Comparison of ENCODE assay signal across 8 cellular contexts in the genomic region with DNA sequence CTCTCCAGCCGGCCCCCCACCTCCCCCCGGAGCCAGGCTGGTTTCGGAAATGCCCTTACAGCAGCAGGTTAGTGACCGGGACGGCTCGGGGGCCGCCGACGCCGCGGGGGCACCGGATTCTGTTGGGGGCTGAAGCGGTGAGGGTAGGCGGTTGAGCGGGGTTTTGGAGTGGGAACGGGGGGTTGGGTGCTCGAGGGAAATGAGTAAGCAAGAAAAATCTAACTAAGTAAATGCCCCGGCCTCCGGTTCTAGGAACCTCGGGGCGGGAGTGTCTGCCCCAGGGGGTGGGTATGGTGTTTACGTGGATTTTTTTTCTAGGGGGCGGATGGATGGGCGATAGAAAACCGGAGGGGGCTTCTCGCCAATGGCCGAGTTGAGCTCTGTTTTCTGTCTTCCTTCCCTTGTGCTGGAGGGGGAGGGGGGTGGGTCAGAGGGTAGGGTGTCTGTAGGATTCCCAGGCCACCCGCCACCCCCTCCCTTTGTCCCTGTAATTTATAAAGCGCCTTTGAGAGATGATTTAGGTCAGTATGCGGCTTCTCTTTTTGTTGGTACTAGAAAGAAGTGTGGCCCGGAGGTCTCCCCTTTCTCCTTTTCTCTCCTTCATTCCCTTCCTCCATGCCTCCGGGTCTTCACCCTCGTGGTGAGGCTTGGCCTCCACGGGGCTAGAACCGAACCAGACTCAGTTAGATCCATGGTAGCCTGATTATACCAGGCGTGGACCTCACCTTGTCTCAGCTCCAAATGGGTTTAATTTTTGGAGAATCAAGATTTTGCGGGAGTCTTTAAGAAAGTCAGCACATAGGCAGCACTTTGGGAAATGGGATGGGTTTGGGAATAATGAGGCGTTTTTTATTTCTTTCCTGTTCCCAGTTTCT. TPM values are rescaled to one million over a fixed set of nuclear protein-coding genes. Genes with fewer than 3 reads are reported as not detected.
DNase-seq lines count a peak whose midpoint lies in the region; ATAC-seq, FAIRE-seq and TF ChIP-seq lines count a peak whose summit lies in the region.

No MANE protein-coding gene starts in this region.

- CTCF ChIA-PET in H1 (lab: Charles Lee; ENCODE audit: partially characterized antibody) = interaction anchor here (0.6 to 2.8 kb wide), 15 partner anchors 11 to 126 kb away, joined by 3 to 13 read pairs (median 4); no protein-coding TSS in a partner anchor

- FAIRE-seq in H1 (lab: Jason Lieb, UNC) = no peak
- no peak for FAIRE-seq in GM12891 (lab: Jason Lieb, UNC)

- no peak for TF ChIP-seq EP300 in H1 (IDR thresholded peaks at IDR 0.05; ENCODE audit: borderline replicate concordance in 1 of 2, low read depth in 2 of 2, low read length in 2 of 2)

- POLR2A ChIA-PET in H1 (lab: Charles Lee; ENCODE audit: partially characterized antibody) = interaction anchor here (0.6 to 3.7 kb wide), 37 partner anchors 9 to 473 kb away, joined by 3 to 39 read pairs (median 4); partner anchors contain the start of gene CDKAL1

- peak overlapping the region; percentile 82 to 100 (median 94) for H3K9ac ChIP-seq in H1 (replicated peaks in 1 of 4; ENCODE audit: extremely low read depth in 1 of 4, low read depth in 3 of 4, low read length in 3 of 4)

- H3K4me1 Mint-ChIP-seq in naive B cell = peaks cover 22 to 33% (median 23%) of the 10 kb centered on the region in 3 donors
- H3K4me1 Mint-ChIP-seq in stimulated activated naive CD8-positive, alpha-beta T cell treated with anti-CD3 and anti-CD28 coated beads, Interleukin-15, Interleukin-2, amounts not matched to agents 100 ng/mL and 50 ng/mL, for 24 hours (ENCODE audit: low read depth) = peaks cover 63% of the 10 kb centered on the region

- H4K5ac ChIP-seq in H1 (ENCODE audit: insufficient read length, low read depth, low read length) = peak overlapping the region; percentile 68

- peak overlapping the region; percentile 79; the same call in 1 of the 2 replicates for H2AK5ac ChIP-seq in H1 (ENCODE audit: low read depth, low read length)

- H3K23ac ChIP-seq in H1 (ENCODE audit: insufficient read length) = no peak overlapping the region

- ATAC-seq in HG02884 (IDR thresholded peaks at IDR 0.05; ENCODE audit: unreplicated experiment) (peak; percentile 1), naive B cell (ENCODE audit: low read depth in 2 of 2) (peak; percentile 3 to 4)

- H3K79me2 ChIP-seq in H1 (ENCODE audit: control insufficient read depth in 1 of 2, insufficient read depth in 2 of 2, low read length in 2 of 2) = peaks cover 25 to 56% of the 10 kb centered on the region in 2 experiments

- H3K4me1 ChIP-seq in H1 (replicated peaks in 1 of 4; ENCODE audit: control insufficient read depth in 3 of 4, insufficient read depth in 4 of 4, low read length in 3 of 4) = peaks cover 2 to 5% (median 4%) of the 10 kb centered on the region in 4 experiments; a peak in 4 of 7 replicates

- DNase-seq in DMS79 treated with DMSO at 0.1 percent for 48 hours (lab: John Stamatoyannopoulos, UW) (peak; percentile 36), NCI-H526 (lab: John Stamatoyannopoulos, UW) (peak; percentile 79 to 83), H1 (ENCODE audit: low read depth in 1 of 2, low spot score in 2 of 2) (peak in 1 of 2 experiments; percentile 72), naive B cell (no peak), GM12891 (ENCODE audit: insufficient read length, low spot score) (no peak)
- DNase-seq in activated CD8-positive, alpha-beta memory T cell treated with anti-CD3 and anti-CD28 coated beads for 24 hours = peak; percentile 93

- TF ChIP-seq RAD21 in H1 (IDR thresholded peaks at IDR 0.05 in 1 of 2, conservative IDR thresholded peaks at IDR 0.05 in 1 of 2; ENCODE audit: low read depth in 2 of 2, low read length in 2 of 2) = no peak

- no peaks in the 10 kb centered on the region for H3K27me3 Mint-ChIP-seq in naive B cell
- no peaks in the 10 kb centered on the region for H3K27me3 Mint-ChIP-seq in stimulated activated naive CD8-positive, alpha-beta T cell treated with anti-CD3 and anti-CD28 coated beads, Interleukin-15, Interleukin-2, amounts not matched to agents 100 ng/mL and 50 ng/mL, for 24 hours

- peak overlapping the region; percentile 81 for H3K18ac ChIP-seq in H1 (ENCODE audit: extremely low read depth, low read length)

- no peak for TF ChIP-seq CTCF in H1 (IDR thresholded peaks at IDR 0.05; ENCODE audit: control extremely low read depth in 1 of 3, insufficient read depth in 1 of 3, low read depth in 1 of 3, low read length in 3 of 3)

- peak overlapping the region; percentile 62 to 88 (median 86) for H3K4me3 ChIP-seq in H1 (ENCODE audit: extremely low read depth in 1 of 4, insufficient read depth in 2 of 4, low read depth in 3 of 4, low read length in 4 of 4)

- no peak overlapping the region for H2BK20ac ChIP-seq in H1 (ENCODE audit: low read length)

- H3K27ac Mint-ChIP-seq in naive B cell = peak overlapping the region; percentile 86 to 99 (median 96)
- peak overlapping the region; percentile 93 for H3K27ac Mint-ChIP-seq in stimulated activated naive CD8-positive, alpha-beta T cell treated with anti-CD3 and anti-CD28 coated beads, Interleukin-15, Interleukin-2, amounts not matched to agents 100 ng/mL and 50 ng/mL, for 24 hours

- no peak overlapping the region for H3K14ac ChIP-seq in H1 (ENCODE audit: insufficient read length)

- peak overlapping the region; percentile 67 for H4K91ac ChIP-seq in H1 (replicated peaks; ENCODE audit: insufficient read length, low read length)

- peak; percentile 66 to 69 for TF ChIP-seq POLR2A in H1 (IDR thresholded peaks at IDR 0.05; ENCODE audit: control extremely low read depth in 1 of 2, low read depth in 2 of 2, low read length in 2 of 2)
- no peak for TF ChIP-seq POLR2A in GM12891 (IDR thresholded peaks at IDR 0.05; ENCODE audit: low read depth, low read length)

- H3K4me3 Mint-ChIP-seq in naive B cell = peak overlapping the region; percentile 93 to 98 (median 96)
- H3K4me3 Mint-ChIP-seq in stimulated activated naive CD8-positive, alpha-beta T cell treated with anti-CD3 and anti-CD28 coated beads, Interleukin-15, Interleukin-2, amounts not matched to agents 100 ng/mL and 50 ng/mL, for 24 hours = peak overlapping the region; percentile 97

- H4K20me1 ChIP-seq in H1 (replicated peaks in 1 of 2; ENCODE audit: control insufficient read depth in 1 of 2, insufficient read depth in 2 of 2, low read length in 2 of 2) = peaks cover 14 to 19% of the 10 kb centered on the region in 2 experiments

- no peaks in the 10 kb centered on the region; a peak in 1 of 7 replicates for H3K27me3 ChIP-seq in H1 (replicated peaks in 1 of 4; ENCODE audit: control insufficient read depth in 3 of 4, extremely low read depth in 1 of 4, insufficient read depth in 3 of 4, low read length in 3 of 4)

- peak overlapping the region; percentile 90; the same call in 1 of the 2 replicates for H4K8ac ChIP-seq in H1 (ENCODE audit: extremely low read depth, insufficient read depth, low read length)

- peaks cover 4 to 21% (median 10%) of the 10 kb centered on the region in 4 experiments; a peak in 5 of 8 replicates for H3K36me3 ChIP-seq in H1 (ENCODE audit: control insufficient read depth in 2 of 4, insufficient read depth in 4 of 4, low read length in 3 of 4)

- 1% methylated on average over 13 of the region's 38 CpGs; no CpG with 5 or more reads in 1 of the 2 experiments for WGBS in H1 (ENCODE audit: extremely low coverage in 1 of 2, insufficient coverage in 1 of 2, insufficient read length in 1 of 2, insufficient replicate concordance in 2 of 2, low coverage in 1 of 2, low lambda C conversion rate in 2 of 2, missing lambda C conversion rate in 1 of 2), 2 experiments

- peak overlapping the region; percentile 69 for H3K4ac ChIP-seq in H1 (replicated peaks; ENCODE audit: insufficient read length, low read depth, low read length)

- H2BK120ac ChIP-seq in H1 (replicated peaks; ENCODE audit: low read depth, low read length) = no peak overlapping the region

- H2BK15ac ChIP-seq in H1 (ENCODE audit: low read length) = no peak overlapping the region

- peak overlapping the region; percentile 91 for H2BK12ac ChIP-seq in H1 (ENCODE audit: low read depth, low read length)

- no peak overlapping the region for H2AFZ ChIP-seq in H1 (ENCODE audit: low read length)

- H3K56ac ChIP-seq in H1 (replicated peaks; ENCODE audit: insufficient read length, low read depth, low read length) = peak overlapping the region; percentile 57

- peak overlapping the region; percentile 60 to 72 for H3K4me2 ChIP-seq in H1 (ENCODE audit: insufficient read depth in 1 of 2, low read depth in 2 of 2, low read length in 2 of 2)

- peak overlapping the region; percentile 84 for H3K27ac ChIP-seq in H1 (ENCODE audit: low read depth, low read length)

- no peaks in the 10 kb centered on the region for H3K9me3 Mint-ChIP-seq in naive B cell
- H3K9me3 Mint-ChIP-seq in stimulated activated naive CD8-positive, alpha-beta T cell treated with anti-CD3 and anti-CD28 coated beads, Interleukin-15, Interleukin-2, amounts not matched to agents 100 ng/mL and 50 ng/mL, for 24 hours = no peaks in the 10 kb centered on the region

- H3K23me2 ChIP-seq in H1 (ENCODE audit: low read depth, low read length) = peaks cover 8% of the 10 kb centered on the region

- H3K79me1 ChIP-seq in H1 (ENCODE audit: low read depth, low read length) = peaks cover 5% of the 10 kb centered on the region; the same call in 1 of the 2 replicates

- H2BK5ac ChIP-seq in H1 (ENCODE audit: low read depth, low read length) = peak overlapping the region; percentile 84

- H3K36me3 Mint-ChIP-seq in naive B cell = no peaks in the 10 kb centered on the region
- peaks cover 32% of the 10 kb centered on the region for H3K36me3 Mint-ChIP-seq in stimulated activated naive CD8-positive, alpha-beta T cell treated with anti-CD3 and anti-CD28 coated beads, Interleukin-15, Interleukin-2, amounts not matched to agents 100 ng/mL and 50 ng/mL, for 24 hours (ENCODE audit: low read depth)

- H3K9me3 ChIP-seq in H1 (ENCODE audit: insufficient read depth in 2 of 2, low read depth in 1 of 2, low read length in 1 of 2) = no peaks in the 10 kb centered on the region

TF ChIP-seq in GM12891, 5 proteins besides CTCF, POLR2A, EP300 and RAD21 (continues in another document):
- no peak for TF ChIP-seq POU2F2 (IDR thresholded peaks at IDR 0.05; ENCODE audit: low read depth, low read length)
- no peak for TF ChIP-seq TAF1 (IDR thresholded peaks at IDR 0.05; ENCODE audit: low read depth, low read length)
- no peak for TF ChIP-seq PAX5 (IDR thresholded peaks at IDR 0.05; ENCODE audit: insufficient read depth, low read length, severe bottlenecking)
- no peak for TF ChIP-seq SPI1 (IDR thresholded peaks at IDR 0.05; ENCODE audit: low read depth, low read length)

RNA-seq across cellular contexts. Expression of gene E2F3, which starts 2.3 kb away (rescaled TPM):
- 41.4 and 42.2 TPM in 2 replicates for total RNA-seq in H1 (2021; fragmentation: NEBNext Ultra II Directional; extraction: Animal tissue kit (Norgen Biotek cat#: 25700))
- polyA plus RNA-seq in H1 (2011; rRNA removed) (10.5 and 14.9 TPM in 2 replicates), naive B cell (ENCODE audit: low read depth in 6 of 6) (1 to 10 TPM in 5 of 6 donors, under 1 TPM in 1; 0.94 to 3.4 (median 2.6) TPM)
- polyA plus RNA-seq in H1 (2011; cell fraction: cytosol; rRNA removed) = 15.7 TPM
- 14.0 TPM for polyA plus RNA-seq in H1 (2011; cell fraction: nucleus; rRNA removed)
- 20.8 to 29.1 TPM (median 25.0 TPM) in 4 replicates for polyA plus RNA-seq in H1 (2012, experiment 1 of 2)
- 6.1 TPM for polyA plus RNA-seq in H1 (2012, experiment 2 of 2)
- polyA plus RNA-seq in H1 (2013, experiment 1 of 2) = 28.1 TPM
- 27.1 TPM for polyA plus RNA-seq in H1 (2013, experiment 2 of 2)
- polyA minus RNA-seq in H1 (2011; rRNA and poly(A)+ RNA removed) = 23.3 and 25.9 TPM in 2 replicates
- polyA minus RNA-seq in H1 (2011; cell fraction: cytosol; rRNA and poly(A)+ RNA removed) = 15.0 TPM
- polyA minus RNA-seq in H1 (2011; cell fraction: nucleus; rRNA and poly(A)+ RNA removed) = 20.0 TPM
- 3.8 TPM for polyA plus RNA-seq in GM12891 (2012; ENCODE audit: low read depth, missing spikeins)

Comparison
In these comparisons a context has a peak if more than half of its experiments do, and no peak if none do; other contexts are left out.
1. DNase-seq: peak in DMS79 treated with DMSO at 0.1 percent for 48 hours (single experiment), NCI-H526 (2 of 2) and activated CD8-positive, alpha-beta memory T cell treated with anti-CD3 and anti-CD28 coated beads for 24 hours (single experiment); none in naive B cell (single experiment) and GM12891 (single experiment).